ENCODE assay signal across 1 cellular context in the genomic region with DNA sequence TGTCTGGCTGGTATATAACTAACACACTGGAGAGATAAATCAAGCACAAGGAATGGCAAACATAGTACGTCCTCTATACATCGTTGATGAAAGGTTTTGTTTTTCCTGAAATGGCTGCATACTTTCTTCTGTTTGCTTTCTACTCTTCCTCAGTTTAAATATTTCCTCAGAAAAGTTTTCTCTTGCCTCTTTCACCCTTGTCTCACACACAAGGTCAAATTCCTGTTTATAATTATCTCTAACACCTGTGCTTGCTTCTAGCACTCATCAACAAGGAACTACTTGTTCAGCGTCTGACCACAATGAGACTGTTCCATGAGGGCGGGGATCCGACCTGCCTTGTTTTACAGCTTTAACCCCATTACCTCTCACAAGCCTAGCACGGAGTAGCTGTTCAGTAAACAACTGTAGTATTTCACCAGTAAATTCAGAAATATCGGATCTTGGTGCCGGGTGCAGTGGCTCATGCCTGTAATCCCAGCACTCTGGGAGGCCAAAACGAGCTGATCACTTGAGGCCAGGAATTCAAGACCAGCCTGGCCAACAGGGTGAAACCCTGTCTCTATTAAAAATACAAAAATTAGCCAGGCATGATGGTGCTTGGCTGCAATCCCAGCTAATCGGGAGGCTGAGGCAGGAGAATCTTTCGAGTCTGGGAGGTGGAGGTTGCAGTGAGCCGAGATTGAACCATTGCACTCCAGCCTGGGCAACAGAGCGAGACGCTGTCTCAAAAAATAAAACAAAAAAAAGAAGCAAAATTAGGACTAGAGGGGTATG.
TF ChIP-seq lines count a peak whose summit lies in the region.

No MANE protein-coding gene starts in this region.

TF ChIP-seq in HepG2, 621 proteins besides CTCF, POLR2A, EP300 and RAD21 (continued from another document and continues in another):
- TF ChIP-seq, protein P1, sequence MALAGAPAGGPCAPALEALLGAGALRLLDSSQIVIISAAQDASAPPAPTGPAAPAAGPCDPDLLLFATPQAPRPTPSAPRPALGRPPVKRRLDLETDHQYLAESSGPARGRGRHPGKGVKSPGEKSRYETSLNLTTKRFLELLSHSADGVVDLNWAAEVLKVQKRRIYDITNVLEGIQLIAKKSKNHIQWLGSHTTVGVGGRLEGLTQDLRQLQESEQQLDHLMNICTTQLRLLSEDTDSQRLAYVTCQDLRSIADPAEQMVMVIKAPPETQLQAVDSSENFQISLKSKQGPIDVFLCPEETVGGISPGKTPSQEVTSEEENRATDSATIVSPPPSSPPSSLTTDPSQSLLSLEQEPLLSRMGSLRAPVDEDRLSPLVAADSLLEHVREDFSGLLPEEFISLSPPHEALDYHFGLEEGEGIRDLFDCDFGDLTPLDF (CRISPR knock-in tag; IDR thresholded peaks at IDR 0.05), result no peak
- TF ChIP-seq, protein P2, sequence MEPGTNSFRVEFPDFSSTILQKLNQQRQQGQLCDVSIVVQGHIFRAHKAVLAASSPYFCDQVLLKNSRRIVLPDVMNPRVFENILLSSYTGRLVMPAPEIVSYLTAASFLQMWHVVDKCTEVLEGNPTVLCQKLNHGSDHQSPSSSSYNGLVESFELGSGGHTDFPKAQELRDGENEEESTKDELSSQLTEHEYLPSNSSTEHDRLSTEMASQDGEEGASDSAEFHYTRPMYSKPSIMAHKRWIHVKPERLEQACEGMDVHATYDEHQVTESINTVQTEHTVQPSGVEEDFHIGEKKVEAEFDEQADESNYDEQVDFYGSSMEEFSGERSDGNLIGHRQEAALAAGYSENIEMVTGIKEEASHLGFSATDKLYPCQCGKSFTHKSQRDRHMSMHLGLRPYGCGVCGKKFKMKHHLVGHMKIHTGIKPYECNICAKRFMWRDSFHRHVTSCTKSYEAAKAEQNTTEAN (CRISPR knock-in tag; conservative IDR thresholded peaks at IDR 0.05), result 0 out of 2 replicates have a peak, but pooled peaks have one; percentile 40
- TF ChIP-seq EHMT2 (IDR thresholded peaks at IDR 0.05; ENCODE audit: borderline replicate concordance, low read depth, low read length), result no peak
- peak; percentile 69; the same call in 1 of the 2 replicates for TF ChIP-seq ZKSCAN8 (CRISPR knock-in tag; IDR thresholded peaks at IDR 0.05; ENCODE audit: borderline replicate concordance)
- TF ChIP-seq, protein P3, sequence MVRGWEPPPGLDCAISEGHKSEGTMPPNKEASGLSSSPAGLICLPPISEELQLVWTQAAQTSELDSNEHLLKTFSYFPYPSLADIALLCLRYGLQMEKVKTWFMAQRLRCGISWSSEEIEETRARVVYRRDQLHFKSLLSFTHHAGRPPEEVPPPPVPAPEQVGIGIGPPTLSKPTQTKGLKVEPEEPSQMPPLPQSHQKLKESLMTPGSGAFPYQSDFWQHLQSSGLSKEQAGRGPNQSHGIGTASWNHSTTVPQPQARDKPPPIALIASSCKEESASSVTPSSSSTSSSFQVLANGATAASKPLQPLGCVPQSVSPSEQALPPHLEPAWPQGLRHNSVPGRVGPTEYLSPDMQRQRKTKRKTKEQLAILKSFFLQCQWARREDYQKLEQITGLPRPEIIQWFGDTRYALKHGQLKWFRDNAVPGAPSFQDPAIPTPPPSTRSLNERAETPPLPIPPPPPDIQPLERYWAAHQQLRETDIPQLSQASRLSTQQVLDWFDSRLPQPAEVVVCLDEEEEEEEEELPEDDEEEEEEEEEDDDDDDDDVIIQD (CRISPR knock-in tag; IDR thresholded peaks at IDR 0.05; ENCODE audit: low read depth), result no peak
- TF ChIP-seq FOXA3 (CRISPR knock-in tag; IDR thresholded peaks at IDR 0.05), result peak; percentile 80
- TF ChIP-seq, protein P4, sequence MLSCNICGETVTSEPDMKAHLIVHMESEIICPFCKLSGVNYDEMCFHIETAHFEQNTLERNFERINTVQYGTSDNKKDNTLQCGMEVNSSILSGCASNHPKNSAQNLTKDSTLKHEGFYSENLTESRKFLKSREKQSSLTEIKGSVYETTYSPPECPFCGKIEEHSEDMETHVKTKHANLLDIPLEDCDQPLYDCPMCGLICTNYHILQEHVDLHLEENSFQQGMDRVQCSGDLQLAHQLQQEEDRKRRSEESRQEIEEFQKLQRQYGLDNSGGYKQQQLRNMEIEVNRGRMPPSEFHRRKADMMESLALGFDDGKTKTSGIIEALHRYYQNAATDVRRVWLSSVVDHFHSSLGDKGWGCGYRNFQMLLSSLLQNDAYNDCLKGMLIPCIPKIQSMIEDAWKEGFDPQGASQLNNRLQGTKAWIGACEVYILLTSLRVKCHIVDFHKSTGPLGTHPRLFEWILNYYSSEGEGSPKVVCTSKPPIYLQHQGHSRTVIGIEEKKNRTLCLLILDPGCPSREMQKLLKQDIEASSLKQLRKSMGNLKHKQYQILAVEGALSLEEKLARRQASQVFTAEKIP (CRISPR knock-in tag; IDR thresholded peaks at IDR 0.05; ENCODE audit: borderline replicate concordance), result no peak
- no peak for TF ChIP-seq ISX (CRISPR knock-in tag; conservative IDR thresholded peaks at IDR 0.05)
- TF ChIP-seq, protein P5, sequence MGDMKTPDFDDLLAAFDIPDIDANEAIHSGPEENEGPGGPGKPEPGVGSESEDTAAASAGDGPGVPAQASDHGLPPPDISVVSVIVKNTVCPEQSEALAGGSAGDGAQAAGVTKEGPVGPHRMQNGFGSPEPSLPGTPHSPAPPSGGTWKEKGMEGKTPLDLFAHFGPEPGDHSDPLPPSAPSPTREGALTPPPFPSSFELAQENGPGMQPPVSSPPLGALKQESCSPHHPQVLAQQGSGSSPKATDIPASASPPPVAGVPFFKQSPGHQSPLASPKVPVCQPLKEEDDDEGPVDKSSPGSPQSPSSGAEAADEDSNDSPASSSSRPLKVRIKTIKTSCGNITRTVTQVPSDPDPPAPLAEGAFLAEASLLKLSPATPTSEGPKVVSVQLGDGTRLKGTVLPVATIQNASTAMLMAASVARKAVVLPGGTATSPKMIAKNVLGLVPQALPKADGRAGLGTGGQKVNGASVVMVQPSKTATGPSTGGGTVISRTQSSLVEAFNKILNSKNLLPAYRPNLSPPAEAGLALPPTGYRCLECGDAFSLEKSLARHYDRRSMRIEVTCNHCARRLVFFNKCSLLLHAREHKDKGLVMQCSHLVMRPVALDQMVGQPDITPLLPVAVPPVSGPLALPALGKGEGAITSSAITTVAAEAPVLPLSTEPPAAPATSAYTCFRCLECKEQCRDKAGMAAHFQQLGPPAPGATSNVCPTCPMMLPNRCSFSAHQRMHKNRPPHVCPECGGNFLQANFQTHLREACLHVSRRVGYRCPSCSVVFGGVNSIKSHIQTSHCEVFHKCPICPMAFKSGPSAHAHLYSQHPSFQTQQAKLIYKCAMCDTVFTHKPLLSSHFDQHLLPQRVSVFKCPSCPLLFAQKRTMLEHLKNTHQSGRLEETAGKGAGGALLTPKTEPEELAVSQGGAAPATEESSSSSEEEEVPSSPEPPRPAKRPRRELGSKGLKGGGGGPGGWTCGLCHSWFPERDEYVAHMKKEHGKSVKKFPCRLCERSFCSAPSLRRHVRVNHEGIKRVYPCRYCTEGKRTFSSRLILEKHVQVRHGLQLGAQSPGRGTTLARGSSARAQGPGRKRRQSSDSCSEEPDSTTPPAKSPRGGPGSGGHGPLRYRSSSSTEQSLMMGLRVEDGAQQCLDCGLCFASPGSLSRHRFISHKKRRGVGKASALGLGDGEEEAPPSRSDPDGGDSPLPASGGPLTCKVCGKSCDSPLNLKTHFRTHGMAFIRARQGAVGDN (CRISPR knock-in tag; IDR thresholded peaks at IDR 0.05), result peak; percentile 23; the same call in 1 of the 2 replicates
- 0 out of 2 replicates have a peak, but pooled peaks have one; percentile 20 for TF ChIP-seq ZSCAN9 (CRISPR knock-in tag; IDR thresholded peaks at IDR 0.05; ENCODE audit: borderline replicate concordance)
- TF ChIP-seq, protein P6, sequence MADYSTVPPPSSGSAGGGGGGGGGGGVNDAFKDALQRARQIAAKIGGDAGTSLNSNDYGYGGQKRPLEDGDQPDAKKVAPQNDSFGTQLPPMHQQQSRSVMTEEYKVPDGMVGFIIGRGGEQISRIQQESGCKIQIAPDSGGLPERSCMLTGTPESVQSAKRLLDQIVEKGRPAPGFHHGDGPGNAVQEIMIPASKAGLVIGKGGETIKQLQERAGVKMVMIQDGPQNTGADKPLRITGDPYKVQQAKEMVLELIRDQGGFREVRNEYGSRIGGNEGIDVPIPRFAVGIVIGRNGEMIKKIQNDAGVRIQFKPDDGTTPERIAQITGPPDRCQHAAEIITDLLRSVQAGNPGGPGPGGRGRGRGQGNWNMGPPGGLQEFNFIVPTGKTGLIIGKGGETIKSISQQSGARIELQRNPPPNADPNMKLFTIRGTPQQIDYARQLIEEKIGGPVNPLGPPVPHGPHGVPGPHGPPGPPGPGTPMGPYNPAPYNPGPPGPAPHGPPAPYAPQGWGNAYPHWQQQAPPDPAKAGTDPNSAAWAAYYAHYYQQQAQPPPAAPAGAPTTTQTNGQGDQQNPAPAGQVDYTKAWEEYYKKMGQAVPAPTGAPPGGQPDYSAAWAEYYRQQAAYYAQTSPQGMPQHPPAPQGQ (CRISPR knock-in tag; IDR thresholded peaks at IDR 0.05; ENCODE audit: borderline replicate concordance), result no peak
- no peak for TF ChIP-seq SP4 (CRISPR knock-in tag; IDR thresholded peaks at IDR 0.05)
- no peak for TF ChIP-seq ONECUT2 (CRISPR knock-in tag; IDR thresholded peaks at IDR 0.05)
- no peak for TF ChIP-seq DPF2 (CRISPR knock-in tag; IDR thresholded peaks at IDR 0.05; ENCODE audit: borderline replicate concordance, low read depth)
- no peak for TF ChIP-seq RFXANK (CRISPR knock-in tag; IDR thresholded peaks at IDR 0.05)
- TF ChIP-seq SIX1 (CRISPR knock-in tag; IDR thresholded peaks at IDR 0.05; ENCODE audit: borderline replicate concordance), result peak; percentile 62; the same call in 1 of the 2 replicates
- no peak for TF ChIP-seq JARID2 (CRISPR knock-in tag; IDR thresholded peaks at IDR 0.05; ENCODE audit: insufficient replicate concordance)
- TF ChIP-seq, protein P7, sequence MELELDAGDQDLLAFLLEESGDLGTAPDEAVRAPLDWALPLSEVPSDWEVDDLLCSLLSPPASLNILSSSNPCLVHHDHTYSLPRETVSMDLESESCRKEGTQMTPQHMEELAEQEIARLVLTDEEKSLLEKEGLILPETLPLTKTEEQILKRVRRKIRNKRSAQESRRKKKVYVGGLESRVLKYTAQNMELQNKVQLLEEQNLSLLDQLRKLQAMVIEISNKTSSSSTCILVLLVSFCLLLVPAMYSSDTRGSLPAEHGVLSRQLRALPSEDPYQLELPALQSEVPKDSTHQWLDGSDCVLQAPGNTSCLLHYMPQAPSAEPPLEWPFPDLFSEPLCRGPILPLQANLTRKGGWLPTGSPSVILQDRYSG (CRISPR knock-in tag; IDR thresholded peaks at IDR 0.05), result no peak
- TF ChIP-seq RCOR2 (CRISPR knock-in tag; IDR thresholded peaks at IDR 0.05), result peak; percentile 88
- TF ChIP-seq SALL1 (CRISPR knock-in tag; IDR thresholded peaks at IDR 0.05), result peak; percentile 70; the same call in 1 of the 2 replicates
- TF ChIP-seq, protein P8, sequence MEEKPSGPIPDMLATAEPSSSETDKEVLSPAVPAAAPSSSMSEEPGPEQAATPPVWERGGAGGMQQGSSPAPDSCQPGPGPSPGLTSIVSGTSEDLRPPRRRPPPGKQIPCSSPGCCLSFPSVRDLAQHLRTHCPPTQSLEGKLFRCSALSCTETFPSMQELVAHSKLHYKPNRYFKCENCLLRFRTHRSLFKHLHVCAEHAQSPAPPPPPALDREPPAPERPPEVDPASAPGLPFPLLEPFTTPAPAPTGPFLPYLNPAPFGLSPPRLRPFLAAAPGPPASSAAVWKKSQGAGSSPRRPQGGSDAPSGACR (CRISPR knock-in tag; IDR thresholded peaks at IDR 0.05), result no peak
- TF ChIP-seq TARDBP (CRISPR knock-in tag; IDR thresholded peaks at IDR 0.05), result peak; percentile 61; the same call in 1 of the 2 replicates
- TF ChIP-seq TAF15 (IDR thresholded peaks at IDR 0.05; ENCODE audit: low read depth, low read length, poor library complexity, severe bottlenecking), result no peak
- TF ChIP-seq REL (CRISPR knock-in tag; conservative IDR thresholded peaks at IDR 0.05), result no peak
- TF ChIP-seq ZBTB7A (CRISPR knock-in tag; IDR thresholded peaks at IDR 0.05), result no peak
- no peak for TF ChIP-seq ZNF776 (CRISPR knock-in tag; IDR thresholded peaks at IDR 0.05)
- 0 out of 2 replicates have a peak, but pooled peaks have one; percentile 29 for TF ChIP-seq SNAI1 (CRISPR knock-in tag; IDR thresholded peaks at IDR 0.05; ENCODE audit: borderline replicate concordance)
- no peak for TF ChIP-seq PCBP1 (IDR thresholded peaks at IDR 0.05; ENCODE audit: borderline replicate concordance, low read depth, low read length)
- peak; percentile 45; the same call in 1 of the 2 replicates for TF ChIP-seq ZMYM2 (CRISPR knock-in tag; IDR thresholded peaks at IDR 0.05)
- no peak for TF ChIP-seq RBM39 (IDR thresholded peaks at IDR 0.05; ENCODE audit: low read depth, low read length, poor library complexity, severe bottlenecking)
- TF ChIP-seq AGO1 (IDR thresholded peaks at IDR 0.05; ENCODE audit: low read depth, low read length, poor library complexity, severe bottlenecking), result no peak
- no peak for TF ChIP-seq ZFP62 (CRISPR knock-in tag; IDR thresholded peaks at IDR 0.05)
- no peak for TF ChIP-seq ZNF607 (CRISPR knock-in tag; IDR thresholded peaks at IDR 0.05; ENCODE audit: borderline replicate concordance)
- TF ChIP-seq ZBTB21 (CRISPR knock-in tag; IDR thresholded peaks at IDR 0.05), result no peak
- TF ChIP-seq KMT2A (CRISPR knock-in tag; IDR thresholded peaks at IDR 0.05), result 0 out of 2 replicates have a peak, but pooled peaks have one; percentile 37
- peak; percentile 84 for TF ChIP-seq PHF21A (CRISPR knock-in tag; IDR thresholded peaks at IDR 0.05)
- TF ChIP-seq ZNF652 (CRISPR knock-in tag; IDR thresholded peaks at IDR 0.05; ENCODE audit: borderline replicate concordance, low read depth), result peak; percentile 69
- no peak for TF ChIP-seq SMAD1 (CRISPR knock-in tag; IDR thresholded peaks at IDR 0.05; ENCODE audit: borderline replicate concordance, low read depth)
- no peak for TF ChIP-seq ZSCAN30 (CRISPR knock-in tag; IDR thresholded peaks at IDR 0.05)
- no peak for TF ChIP-seq ZNF644 (CRISPR knock-in tag; IDR thresholded peaks at IDR 0.05; ENCODE audit: low read depth)
- TF ChIP-seq, protein P9, sequence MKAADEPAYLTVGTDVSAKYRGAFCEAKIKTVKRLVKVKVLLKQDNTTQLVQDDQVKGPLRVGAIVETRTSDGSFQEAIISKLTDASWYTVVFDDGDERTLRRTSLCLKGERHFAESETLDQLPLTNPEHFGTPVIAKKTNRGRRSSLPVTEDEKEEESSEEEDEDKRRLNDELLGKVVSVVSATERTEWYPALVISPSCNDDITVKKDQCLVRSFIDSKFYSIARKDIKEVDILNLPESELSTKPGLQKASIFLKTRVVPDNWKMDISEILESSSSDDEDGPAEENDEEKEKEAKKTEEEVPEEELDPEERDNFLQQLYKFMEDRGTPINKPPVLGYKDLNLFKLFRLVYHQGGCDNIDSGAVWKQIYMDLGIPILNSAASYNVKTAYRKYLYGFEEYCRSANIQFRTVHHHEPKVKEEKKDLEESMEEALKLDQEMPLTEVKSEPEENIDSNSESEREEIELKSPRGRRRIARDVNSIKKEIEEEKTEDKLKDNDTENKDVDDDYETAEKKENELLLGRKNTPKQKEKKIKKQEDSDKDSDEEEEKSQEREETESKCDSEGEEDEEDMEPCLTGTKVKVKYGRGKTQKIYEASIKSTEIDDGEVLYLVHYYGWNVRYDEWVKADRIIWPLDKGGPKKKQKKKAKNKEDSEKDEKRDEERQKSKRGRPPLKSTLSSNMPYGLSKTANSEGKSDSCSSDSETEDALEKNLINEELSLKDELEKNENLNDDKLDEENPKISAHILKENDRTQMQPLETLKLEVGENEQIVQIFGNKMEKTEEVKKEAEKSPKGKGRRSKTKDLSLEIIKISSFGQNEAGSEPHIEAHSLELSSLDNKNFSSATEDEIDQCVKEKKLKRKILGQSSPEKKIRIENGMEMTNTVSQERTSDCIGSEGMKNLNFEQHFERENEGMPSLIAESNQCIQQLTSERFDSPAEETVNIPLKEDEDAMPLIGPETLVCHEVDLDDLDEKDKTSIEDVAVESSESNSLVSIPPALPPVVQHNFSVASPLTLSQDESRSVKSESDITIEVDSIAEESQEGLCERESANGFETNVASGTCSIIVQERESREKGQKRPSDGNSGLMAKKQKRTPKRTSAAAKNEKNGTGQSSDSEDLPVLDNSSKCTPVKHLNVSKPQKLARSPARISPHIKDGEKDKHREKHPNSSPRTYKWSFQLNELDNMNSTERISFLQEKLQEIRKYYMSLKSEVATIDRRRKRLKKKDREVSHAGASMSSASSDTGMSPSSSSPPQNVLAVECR (CRISPR knock-in tag; IDR thresholded peaks at IDR 0.05; ENCODE audit: borderline replicate concordance), result peak; percentile 21; the same call in 1 of the 2 replicates
